Comparison of ENCODE assay signal across 1 cellular context in the genomic region with DNA sequence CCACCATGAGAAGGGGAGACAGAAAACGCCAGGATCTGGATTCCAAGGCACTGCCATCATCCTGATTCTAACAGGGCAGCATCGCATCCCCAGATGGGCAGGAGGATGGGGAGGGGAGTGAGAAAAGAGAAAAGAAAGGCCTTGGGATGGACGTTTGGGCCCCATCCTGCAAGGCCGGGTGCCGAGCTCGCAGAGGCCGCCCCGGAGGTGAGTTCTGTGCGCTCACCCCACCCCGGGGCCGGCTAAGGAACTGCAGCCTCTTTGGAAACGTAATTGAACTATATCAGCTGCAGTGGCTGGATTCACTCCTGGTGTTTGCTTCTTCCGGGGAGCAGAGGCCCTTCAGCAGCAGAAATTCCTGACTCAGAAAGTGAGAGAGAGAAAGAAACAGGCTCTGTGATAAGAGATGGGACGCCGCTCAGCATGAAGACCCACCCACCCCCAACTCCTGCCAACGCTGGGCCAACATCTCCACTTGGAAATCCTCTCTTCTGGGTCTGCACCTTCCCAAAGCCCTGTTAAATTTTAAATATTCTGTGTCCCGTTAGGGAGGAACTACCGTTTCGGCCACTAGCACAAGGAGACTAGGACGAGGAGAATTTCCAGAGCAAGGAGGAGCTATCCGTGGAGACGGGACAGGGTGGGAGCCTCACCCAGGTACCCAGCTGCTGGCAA.
TF ChIP-seq lines count a peak whose summit lies in the region.

No MANE protein-coding gene starts in this region.

TF ChIP-seq in endothelial cell of umbilical vein, 7 proteins besides CTCF, POLR2A, EP300 and RAD21:
- no peak for TF ChIP-seq FOS (IDR thresholded peaks at IDR 0.05; ENCODE audit: borderline replicate concordance, insufficient read depth, low read length)
- no peak for TF ChIP-seq EZH2 (IDR thresholded peaks at IDR 0.05; ENCODE audit: borderline replicate concordance, low read depth, low read length, severe bottlenecking)
- TF ChIP-seq GATA2 (IDR thresholded peaks at IDR 0.05; ENCODE audit: insufficient read depth, insufficient read length, low read depth, low read length), result no peak
- TF ChIP-seq, protein P1, sequence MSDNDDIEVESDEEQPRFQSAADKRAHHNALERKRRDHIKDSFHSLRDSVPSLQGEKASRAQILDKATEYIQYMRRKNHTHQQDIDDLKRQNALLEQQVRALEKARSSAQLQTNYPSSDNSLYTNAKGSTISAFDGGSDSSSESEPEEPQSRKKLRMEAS (IDR thresholded peaks at IDR 0.05; ENCODE audit: insufficient read depth, insufficient read length), result no peak
- TF ChIP-seq JUN (IDR thresholded peaks at IDR 0.05; ENCODE audit: borderline replicate concordance, insufficient read depth, insufficient read length, low read depth), result no peak
- TF ChIP-seq MYC (IDR thresholded peaks at IDR 0.05; ENCODE audit: low read depth, low read length), result no peak
- no peak for TF ChIP-seq POLR2AphosphoS5 (IDR thresholded peaks at IDR 0.05; ENCODE audit: insufficient read depth, low read depth, low read length)
